Comparison of ENCODE assay signal across 28 cellular contexts in genomic region chr20:2378893-2379292, GRCh38. TPM values are rescaled to one million over a fixed set of nuclear protein-coding genes. Genes with fewer than 3 reads are reported as not detected.
"Had no signal": no experiment of that assay in that cellular context is flagged by ENCODE, and none has a peak within 500 bp of the region (broad histone marks: within the 10 kb centered on the region; RNA-seq: fewer than 3 reads in every experiment).

No MANE protein-coding gene starts in this region.

- H3K27ac ChIP-seq: ascending aorta, cardiac muscle cell, coronary artery, heart left ventricle, ovary, prostate gland, uterus had no signal

- DNase-seq: activated CD4-positive, CD25-positive, alpha-beta regulatory T cell treated with anti-CD3 and anti-CD28 coated beads, Interleukin-2, amount 50 U/mL, for 72 hours; activated CD8-positive, alpha-beta memory T cell treated with anti-CD3 and anti-CD28 coated beads, Interleukin-2, amount 10 ng/mL, durations not matched to agents 7 days and 5 days; activated naive CD4-positive, alpha-beta T cell; endodermal cell; foreskin fibroblast; heart left ventricle; hypothalamus; kidney; left colon; mammary epithelial cell; ovary; stimulated activated CD4-positive, alpha-beta T cell treated with anti-CD3 and anti-CD28 coated beads, Interleukin-1b, Interleukin-23, amount 100 ng/mL, for 48 hours; stimulated activated CD4-positive, alpha-beta T cell treated with anti-CD3 and anti-CD28 coated beads, Interleukin-4, amount 100 ng/mL, for 4 hours; stimulated activated CD8-positive, alpha-beta memory T cell treated with anti-CD3 and anti-CD28 coated beads, Interleukin-4, amount 100 ng/mL, for 48 hours; substantia nigra; uterus had no signal

- H3K4me3 ChIP-seq: ascending aorta, cardiac muscle cell, coronary artery, heart left ventricle, ovary, prostate gland, smooth muscle cell, uterus had no signal

- H3K4me2 ChIP-seq: smooth muscle cell had no signal

- H3K27me3 ChIP-seq: ascending aorta, ovary, uterus had no signal

- ATAC-seq: esophagus mucosa, heart left ventricle, left colon had no signal

- H3K9me3 ChIP-seq: ascending aorta, heart left ventricle, ovary, prostate gland, uterus had no signal

- H3K4me1 ChIP-seq: ascending aorta, heart left ventricle, prostate gland, uterus had no signal

- H3K36me3 ChIP-seq: ascending aorta, cardiac muscle cell, heart left ventricle, ovary, prostate gland, uterus had no signal

RNA-seq across cellular contexts. Expression of gene TGM6, which starts 1.8 kb away (rescaled TPM):
- total RNA-seq: activated CD4-positive, alpha-beta T cell treated with anti-CD3 and anti-CD28 coated beads, Interleukin-2, amount 10 ng/mL, durations not matched to agents 7 days and 5 days; activated CD8-positive, alpha-beta memory T cell treated with anti-CD3 and anti-CD28 coated beads, Interleukin-2, amount 10 ng/mL, durations not matched to agents 7 days and 5 days; activated CD8-positive, alpha-beta T cell treated with anti-CD3 and anti-CD28 coated beads for 36 hours; ascending aorta; cardiac muscle cell; cerebellum; endodermal cell; esophagus mucosa; heart left ventricle; kidney; left colon; liver; mammary epithelial cell; mucosa of gallbladder; ovary; prostate gland; smooth muscle cell; T-helper 1 cell treated with Interleukin-12 subunit alpha and Interleukin-12 subunit beta and Interleukin-4 antibody, amounts not matched to agents 30 ng/mL and 1 ng/mL, for 36 hours; uterus had no signal
